ENCODE assay signal across 11 cellular contexts in the genomic region with DNA sequence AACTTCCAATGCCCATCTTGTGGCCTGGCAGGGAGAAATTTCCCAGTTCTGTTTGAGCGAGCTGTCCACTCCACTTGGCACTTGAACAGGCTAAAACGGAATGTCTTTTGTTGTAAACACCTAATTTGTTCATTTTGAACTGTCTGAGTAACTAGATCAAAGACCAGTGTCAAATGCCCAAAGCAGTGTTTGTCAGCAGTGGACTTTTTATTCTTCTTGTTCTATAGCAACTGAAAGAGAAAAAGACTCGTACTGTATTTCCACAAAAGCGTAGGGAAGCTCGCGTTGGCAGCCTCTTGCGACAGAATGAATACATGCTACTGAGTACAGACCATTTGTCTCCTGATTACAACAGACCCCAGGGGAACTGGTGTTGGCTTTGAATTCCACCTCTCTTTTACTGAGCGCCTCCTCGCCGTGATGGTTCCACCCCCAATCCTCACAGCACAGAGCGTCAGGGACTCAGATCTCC.
DNase-seq lines count a peak whose midpoint lies in the region; ATAC-seq, FAIRE-seq and TF ChIP-seq lines count a peak whose summit lies in the region.
"Had no signal": no experiment of that assay in that cellular context is flagged by ENCODE, and none has a peak within 500 bp of the region (broad histone marks: within the 10 kb centered on the region; RNA-seq: fewer than 3 reads in every experiment).

No MANE protein-coding gene starts in this region.

- DNase-seq in MV-4-11 (lab: John Stamatoyannopoulos, UW) (peak; percentile 54), caudate nucleus (lab: John Stamatoyannopoulos, UW) (peak in 18 of 61 donors; percentile 1 to 59 (median 14)), stromal cell of bone marrow (ENCODE audit: low read depth) (peak; percentile 45), COR-L47 (lab: John Stamatoyannopoulos, UW) (no peak), kidney (no peak)
- DNase-seq: activated B cell treated with CpG ODN at 0.5 μM for 24 hours, EL, PC-3 had no signal

- H3K9me3 ChIP-seq in iPS-20b (ENCODE audit: insufficient read depth, low read depth, low read length): no peaks in the 10 kb centered on the region
- H3K9me3 ChIP-seq in kidney (ENCODE audit: control insufficient read depth in 1 of 2, low read length in 2 of 2): no peaks in the 10 kb centered on the region

- intact Hi-C loops in kidney (cut with DNase I): no loop called here

- H3K36me3 ChIP-seq in iPS-20b (ENCODE audit: insufficient read depth, low read depth, low read length) (no peaks in the 10 kb centered on the region), kidney (ENCODE audit: control insufficient read depth in 1 of 2, insufficient read depth in 2 of 2, low read length in 2 of 2) (no peaks in the 10 kb centered on the region)

- H3K4me1 ChIP-seq in iPS-20b (ENCODE audit: insufficient read depth, low read length): peaks cover 25% of the 10 kb centered on the region
- no peaks in the 10 kb centered on the region for H3K4me1 ChIP-seq in kidney (ENCODE audit: control insufficient read depth in 1 of 2, insufficient read depth in 1 of 2, low read depth in 1 of 2, low read length in 2 of 2)

- no peaks in the 10 kb centered on the region for H3K27me3 ChIP-seq in iPS-20b (ENCODE audit: insufficient read depth, low read length)

- ATAC-seq in GM21717 (IDR thresholded peaks at IDR 0.05; ENCODE audit: unreplicated experiment) (no peak), HG02763 (IDR thresholded peaks at IDR 0.05; ENCODE audit: unreplicated experiment) (no peak)
- ATAC-seq: PC-3 had no signal

- H3K4me3 ChIP-seq in iPS-20b (ENCODE audit: low read length): peak overlapping the region; percentile 43; the same call in 1 of the 2 replicates
- no peak overlapping the region for H3K4me3 ChIP-seq in kidney (ENCODE audit: low read length in 2 of 2)

- H3K9ac ChIP-seq in iPS-20b (ENCODE audit: low read depth, low read length): peak overlapping the region; percentile 51; the same call in 1 of the 2 replicates
- no peak overlapping the region for H3K9ac ChIP-seq in kidney (ENCODE audit: low read length in 2 of 2)

- H3K27ac ChIP-seq in caudate nucleus (ENCODE audit: low read depth, low read length) (peak overlapping the region; percentile 52), iPS-20b (ENCODE audit: low read length) (peak overlapping the region; percentile 16), kidney (ENCODE audit: low read depth in 2 of 2, low read length in 2 of 2) (no peak overlapping the region)

- TF ChIP-seq CTCF in kidney (IDR thresholded peaks at IDR 0.05; ENCODE audit: borderline replicate concordance, extremely low read depth, insufficient read depth): no peak

- no peak for FAIRE-seq in kidney (lab: Jason Lieb, UNC)

Comparison
In these comparisons a context has a peak if more than half of its experiments do, and no peak if none do; other contexts are left out.
1. DNase-seq: peak in MV-4-11 (single experiment) and stromal cell of bone marrow (single experiment); none in COR-L47 (single experiment) and kidney (single experiment).
2. H3K27ac ChIP-seq: peak in caudate nucleus (single experiment) and iPS-20b (single experiment); none in kidney (0 of 2).